In the genomic region with DNA sequence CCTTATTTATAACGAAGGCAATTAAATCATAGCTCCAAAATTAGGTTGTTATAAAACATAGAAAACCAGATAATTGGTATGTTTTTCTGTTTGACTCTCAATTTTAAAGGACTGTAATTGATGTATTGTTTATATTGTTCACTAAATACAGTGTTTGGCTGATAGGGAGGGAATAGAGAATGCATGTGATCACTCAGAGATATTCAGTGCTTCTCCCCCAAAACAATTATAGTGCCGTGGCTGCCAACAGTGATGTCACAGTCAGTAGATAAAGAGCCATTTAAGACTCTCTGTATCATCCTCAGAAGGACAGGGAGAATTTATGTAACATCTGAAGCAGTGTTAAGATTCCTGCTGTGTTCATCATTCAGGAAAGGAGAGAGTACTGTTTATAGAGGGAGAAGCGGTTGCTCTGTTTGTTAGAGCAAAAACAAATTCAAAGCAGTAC, we compare ENCODE assay signal across 8 cellular contexts.
DNase-seq lines count a peak whose midpoint lies in the region; ATAC-seq and TF ChIP-seq lines count a peak whose summit lies in the region.

No MANE protein-coding gene starts in this region.

- ATAC-seq in GM18909 (IDR thresholded peaks at IDR 0.05; ENCODE audit: poor library complexity, unreplicated experiment) (no peak), HG03469 (IDR thresholded peaks at IDR 0.05; ENCODE audit: unreplicated experiment) (no peak), body of pancreas (no peak)

- 61 to 66% methylated on average over 3 of the region's 3 CpGs for WGBS in body of pancreas, 2 donors

- TF ChIP-seq CTCF in AG10803 (conservative IDR thresholded peaks at IDR 0.05; ENCODE audit: low read length): no peak
- TF ChIP-seq CTCF in body of pancreas (IDR thresholded peaks at IDR 0.05): no peak

- H3K9me3 ChIP-seq in body of pancreas: no peaks in the 10 kb centered on the region

- H3K4me3 ChIP-seq in AG10803 (ENCODE audit: low read length) (no peak overlapping the region), body of pancreas (no peak overlapping the region)

- DNase-seq in AG10803 (ENCODE audit: low read depth) (peak; percentile 48), HS-5 (ENCODE audit: low read depth) (peak; percentile 31), astrocyte of the hippocampus (ENCODE audit: low read depth, low spot score) (peak; percentile 36), medulla oblongata (ENCODE audit: extremely low spot score) (peak; percentile 89), NCI-H2107 (lab: John Stamatoyannopoulos, UW) (no peak), body of pancreas (no peak)

- no peaks in the 10 kb centered on the region for H3K36me3 ChIP-seq in body of pancreas (replicated peaks in 1 of 2; ENCODE audit: insufficient read depth in 1 of 2, low read depth in 2 of 2)

- peaks cover 17% of the 10 kb centered on the region for H3K4me1 ChIP-seq in body of pancreas

- no peak for TF ChIP-seq POLR2A in body of pancreas (IDR thresholded peaks at IDR 0.05)

- intact Hi-C loops in body of pancreas (cut with DNase I): no loop called here

- H3K27me3 ChIP-seq in body of pancreas: no peaks in the 10 kb centered on the region

- H3K27ac ChIP-seq in body of pancreas: no peak overlapping the region

Comparison
In these comparisons a context has a peak if more than half of its experiments do, and no peak if none do; other contexts are left out.
1. DNase-seq: peak in AG10803 (single experiment), HS-5 (single experiment), astrocyte of the hippocampus (single experiment) and medulla oblongata (single experiment); none in NCI-H2107 (single experiment) and body of pancreas (0 of 4).